In genomic region chr20:10129749-10130148, GRCh38 we compare ENCODE assay signal across 2 cellular contexts.
TF ChIP-seq lines count a peak whose summit lies in the region.

No MANE protein-coding gene starts in this region.

TF ChIP-seq in A549, 52 proteins besides CTCF, POLR2A, EP300 and RAD21:
- TF ChIP-seq HOXB13 (CRISPR knock-in tag; IDR thresholded peaks at IDR 0.05; ENCODE audit: low read depth) (no peak), RFX5 (IDR thresholded peaks at IDR 0.05) (no peak), CEBPB (IDR thresholded peaks at IDR 0.05) (no peak), CHD2 (IDR thresholded peaks at IDR 0.05; ENCODE audit: low read length, partially characterized antibody) (no peak), MYC (IDR thresholded peaks at IDR 0.05; ENCODE audit: borderline replicate concordance, low read length) (no peak), EHMT2 (IDR thresholded peaks at IDR 0.05; ENCODE audit: low read depth) (no peak), CBX8 (IDR thresholded peaks at IDR 0.05) (no peak), ESRRA (IDR thresholded peaks at IDR 0.05; ENCODE audit: borderline replicate concordance, low read length) (no peak), RNF2 (IDR thresholded peaks at IDR 0.05; ENCODE audit: borderline replicate concordance, low read depth) (no peak), NPAS2 (CRISPR knock-in tag; IDR thresholded peaks at IDR 0.05; ENCODE audit: borderline replicate concordance) (no peak), RARB (CRISPR knock-in tag; IDR thresholded peaks at IDR 0.05) (no peak), ZSCAN20 (CRISPR knock-in tag; IDR thresholded peaks at IDR 0.05) (no peak), KDM5A (IDR thresholded peaks at IDR 0.05) (no peak), MAX (IDR thresholded peaks at IDR 0.05) (no peak), FOSL2 (IDR thresholded peaks at IDR 0.05) (no peak), FOSL2 (CRISPR knock-in tag; IDR thresholded peaks at IDR 0.05) (no peak)

TF ChIP-seq in HepG2, 621 proteins besides CTCF, POLR2A, EP300 and RAD21 (continued from another document):
- TF ChIP-seq POGK (CRISPR knock-in tag; conservative IDR thresholded peaks at IDR 0.05): no peak
